In the genomic region with DNA sequence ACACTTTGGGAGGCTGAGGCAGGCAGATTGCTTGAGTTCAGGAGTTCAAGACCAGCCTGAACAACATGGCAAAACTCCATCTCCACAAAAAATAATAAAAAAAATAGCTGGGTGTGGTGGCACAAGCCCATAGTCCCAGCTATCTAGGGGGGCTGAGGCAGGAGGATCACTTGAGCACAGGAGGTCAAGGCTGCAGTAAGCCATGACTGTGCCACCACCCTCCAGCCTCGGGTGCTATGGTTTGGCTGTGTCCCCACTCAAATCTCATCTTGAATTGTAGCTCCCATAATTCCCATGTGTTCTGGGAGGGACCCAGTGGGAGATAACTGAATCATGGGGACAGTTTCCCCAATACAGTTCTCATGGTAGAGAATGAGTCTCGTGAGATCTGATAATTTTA, we compare ENCODE assay signal across 1 cellular context. TPM values are rescaled to one million over a fixed set of nuclear protein-coding genes. Genes with fewer than 3 reads are reported as not detected.
"Had no signal": no experiment of that assay in that cellular context is flagged by ENCODE, and none has a peak within 500 bp of the region (broad histone marks: within the 10 kb centered on the region; RNA-seq: fewer than 3 reads in every experiment).

No MANE protein-coding gene starts in this region.

RNA-seq across cellular contexts. Expression of gene CPAMD8, which starts 44.0 kb away (rescaled TPM):
- total RNA-seq: activated CD8-positive, alpha-beta T cell treated with anti-CD3 and anti-CD28 coated beads for 36 hours had no signal
